2 cellular contexts compared by ENCODE assay signal in the genomic region with DNA sequence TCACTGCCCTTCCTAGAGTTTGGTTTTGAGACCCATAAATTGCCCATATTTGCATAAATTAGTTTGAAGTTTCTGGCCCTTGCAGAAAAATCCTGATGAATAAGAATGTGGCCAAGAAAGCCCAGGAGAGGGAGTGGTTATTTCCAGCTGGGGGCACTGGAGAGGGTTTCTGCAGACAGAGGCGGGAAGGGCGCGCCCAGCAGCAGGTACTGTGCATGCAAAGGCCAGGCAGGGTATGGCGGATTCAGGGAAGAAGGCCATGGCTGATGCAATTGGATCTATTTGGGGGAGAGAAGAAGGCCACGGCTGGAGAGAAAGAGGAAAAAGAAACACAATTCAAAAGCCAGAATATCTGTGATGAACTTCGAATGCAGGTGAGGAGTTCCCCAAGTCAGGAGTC.
TF ChIP-seq lines count a peak whose summit lies in the region.

No MANE protein-coding gene starts in this region.

TF ChIP-seq in HepG2, 621 proteins besides CTCF, POLR2A, EP300 and RAD21:
- TF ChIP-seq, protein P1, sequence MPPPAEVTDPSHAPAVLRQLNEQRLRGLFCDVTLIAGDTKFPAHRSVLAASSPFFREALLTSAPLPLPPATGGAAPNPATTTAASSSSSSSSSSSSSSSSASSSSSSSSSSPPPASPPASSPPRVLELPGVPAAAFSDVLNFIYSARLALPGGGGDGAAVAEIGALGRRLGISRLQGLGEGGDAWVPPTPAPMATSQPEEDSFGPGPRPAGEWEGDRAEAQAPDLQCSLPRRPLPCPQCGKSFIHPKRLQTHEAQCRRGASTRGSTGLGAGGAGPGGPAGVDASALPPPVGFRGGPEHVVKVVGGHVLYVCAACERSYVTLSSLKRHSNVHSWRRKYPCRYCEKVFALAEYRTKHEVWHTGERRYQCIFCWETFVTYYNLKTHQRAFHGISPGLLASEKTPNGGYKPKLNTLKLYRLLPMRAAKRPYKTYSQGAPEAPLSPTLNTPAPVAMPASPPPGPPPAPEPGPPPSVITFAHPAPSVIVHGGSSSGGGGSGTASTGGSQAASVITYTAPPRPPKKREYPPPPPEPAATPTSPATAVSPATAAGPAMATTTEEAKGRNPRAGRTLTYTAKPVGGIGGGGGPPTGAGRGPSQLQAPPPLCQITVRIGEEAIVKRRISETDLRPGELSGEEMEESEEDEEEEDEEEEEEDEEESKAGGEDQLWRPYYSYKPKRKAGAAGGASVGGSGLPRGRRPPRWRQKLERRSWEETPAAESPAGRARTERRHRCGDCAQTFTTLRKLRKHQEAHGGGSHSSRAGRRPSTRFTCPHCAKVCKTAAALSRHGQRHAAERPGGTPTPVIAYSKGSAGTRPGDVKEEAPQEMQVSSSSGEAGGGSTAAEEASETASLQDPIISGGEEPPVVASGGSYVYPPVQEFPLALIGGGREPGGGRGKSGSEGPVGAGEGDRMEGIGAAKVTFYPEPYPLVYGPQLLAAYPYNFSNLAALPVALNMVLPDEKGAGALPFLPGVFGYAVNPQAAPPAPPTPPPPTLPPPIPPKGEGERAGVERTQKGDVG (CRISPR knock-in tag; IDR thresholded peaks at IDR 0.05; ENCODE audit: borderline replicate concordance), result 0 out of 2 replicates have a peak, but pooled peaks have one; percentile 64
- TF ChIP-seq ZBTB8A (CRISPR knock-in tag; IDR thresholded peaks at IDR 0.05; ENCODE audit: borderline replicate concordance, low read depth) (no peak), ZNF687 (CRISPR knock-in tag; IDR thresholded peaks at IDR 0.05) (peak; percentile 43), ZNF781 (CRISPR knock-in tag; IDR thresholded peaks at IDR 0.05; ENCODE audit: borderline replicate concordance, not compliant biosample characterization) (no peak), ZBTB33 (CRISPR knock-in tag; IDR thresholded peaks at IDR 0.05) (peak; percentile 97), LRRFIP1 (CRISPR knock-in tag; conservative IDR thresholded peaks at IDR 0.05) (no peak), FLYWCH1 (CRISPR knock-in tag; IDR thresholded peaks at IDR 0.05) (no peak), SIN3B (IDR thresholded peaks at IDR 0.05; ENCODE audit: low read length) (no peak), CEBPG (CRISPR knock-in tag; IDR thresholded peaks at IDR 0.05) (0 out of 2 replicates have a peak, but pooled peaks have one; percentile 26), SP4 (CRISPR knock-in tag; IDR thresholded peaks at IDR 0.05) (0 out of 2 replicates have a peak, but pooled peaks have one; percentile 32), ZBTB1 (CRISPR knock-in tag; IDR thresholded peaks at IDR 0.05; ENCODE audit: borderline replicate concordance) (no peak)
TF ChIP-seq in HepG2: peak in this region for 5.

TF ChIP-seq in WTC11, 78 proteins besides CTCF, POLR2A, EP300 and RAD21:
- TF ChIP-seq HMGA2 (CRISPR knock-in tag; IDR thresholded peaks at IDR 0.05) (no peak), PRRX2 (CRISPR knock-in tag; IDR thresholded peaks at IDR 0.05) (no peak), ZNF121 (CRISPR knock-in tag; IDR thresholded peaks at IDR 0.05) (no peak), ZNF232 (CRISPR knock-in tag; IDR thresholded peaks at IDR 0.05) (no peak), ZNF425 (CRISPR knock-in tag; conservative IDR thresholded peaks at IDR 0.05) (no peak), JUN (CRISPR knock-in tag; IDR thresholded peaks at IDR 0.05) (no peak), RORB (CRISPR knock-in tag; IDR thresholded peaks at IDR 0.05) (no peak), PREB (CRISPR knock-in tag; IDR thresholded peaks at IDR 0.05; ENCODE audit: borderline replicate concordance) (no peak), ZNF416 (CRISPR knock-in tag; IDR thresholded peaks at IDR 0.05) (no peak), HMGXB4 (CRISPR knock-in tag; IDR thresholded peaks at IDR 0.05) (no peak), SMAD4 (CRISPR knock-in tag; IDR thresholded peaks at IDR 0.05) (no peak), NFE2L1 (CRISPR knock-in tag; IDR thresholded peaks at IDR 0.05) (no peak), SP1 (CRISPR knock-in tag; conservative IDR thresholded peaks at IDR 0.05) (no peak), E2F1 (CRISPR knock-in tag; IDR thresholded peaks at IDR 0.05) (no peak)
- TF ChIP-seq, protein P2, sequence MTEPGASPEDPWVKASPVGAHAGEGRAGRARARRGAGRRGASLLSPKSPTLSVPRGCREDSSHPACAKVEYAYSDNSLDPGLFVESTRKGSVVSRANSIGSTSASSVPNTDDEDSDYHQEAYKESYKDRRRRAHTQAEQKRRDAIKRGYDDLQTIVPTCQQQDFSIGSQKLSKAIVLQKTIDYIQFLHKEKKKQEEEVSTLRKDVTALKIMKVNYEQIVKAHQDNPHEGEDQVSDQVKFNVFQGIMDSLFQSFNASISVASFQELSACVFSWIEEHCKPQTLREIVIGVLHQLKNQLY (CRISPR knock-in tag; IDR thresholded peaks at IDR 0.05), result no peak
- TF ChIP-seq, protein P3, sequence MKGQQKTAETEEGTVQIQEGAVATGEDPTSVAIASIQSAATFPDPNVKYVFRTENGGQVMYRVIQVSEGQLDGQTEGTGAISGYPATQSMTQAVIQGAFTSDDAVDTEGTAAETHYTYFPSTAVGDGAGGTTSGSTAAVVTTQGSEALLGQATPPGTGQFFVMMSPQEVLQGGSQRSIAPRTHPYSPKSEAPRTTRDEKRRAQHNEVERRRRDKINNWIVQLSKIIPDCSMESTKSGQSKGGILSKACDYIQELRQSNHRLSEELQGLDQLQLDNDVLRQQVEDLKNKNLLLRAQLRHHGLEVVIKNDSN (CRISPR knock-in tag; IDR thresholded peaks at IDR 0.05), result no peak
- TF ChIP-seq, protein P4, sequence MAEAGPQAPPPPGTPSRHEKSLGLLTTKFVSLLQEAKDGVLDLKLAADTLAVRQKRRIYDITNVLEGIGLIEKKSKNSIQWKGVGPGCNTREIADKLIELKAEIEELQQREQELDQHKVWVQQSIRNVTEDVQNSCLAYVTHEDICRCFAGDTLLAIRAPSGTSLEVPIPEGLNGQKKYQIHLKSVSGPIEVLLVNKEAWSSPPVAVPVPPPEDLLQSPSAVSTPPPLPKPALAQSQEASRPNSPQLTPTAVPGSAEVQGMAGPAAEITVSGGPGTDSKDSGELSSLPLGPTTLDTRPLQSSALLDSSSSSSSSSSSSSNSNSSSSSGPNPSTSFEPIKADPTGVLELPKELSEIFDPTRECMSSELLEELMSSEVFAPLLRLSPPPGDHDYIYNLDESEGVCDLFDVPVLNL (CRISPR knock-in tag; IDR thresholded peaks at IDR 0.05; ENCODE audit: borderline replicate concordance, low read depth), result no peak
- TF ChIP-seq, protein P5, sequence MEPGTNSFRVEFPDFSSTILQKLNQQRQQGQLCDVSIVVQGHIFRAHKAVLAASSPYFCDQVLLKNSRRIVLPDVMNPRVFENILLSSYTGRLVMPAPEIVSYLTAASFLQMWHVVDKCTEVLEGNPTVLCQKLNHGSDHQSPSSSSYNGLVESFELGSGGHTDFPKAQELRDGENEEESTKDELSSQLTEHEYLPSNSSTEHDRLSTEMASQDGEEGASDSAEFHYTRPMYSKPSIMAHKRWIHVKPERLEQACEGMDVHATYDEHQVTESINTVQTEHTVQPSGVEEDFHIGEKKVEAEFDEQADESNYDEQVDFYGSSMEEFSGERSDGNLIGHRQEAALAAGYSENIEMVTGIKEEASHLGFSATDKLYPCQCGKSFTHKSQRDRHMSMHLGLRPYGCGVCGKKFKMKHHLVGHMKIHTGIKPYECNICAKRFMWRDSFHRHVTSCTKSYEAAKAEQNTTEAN (CRISPR knock-in tag; IDR thresholded peaks at IDR 0.05), result no peak
- TF ChIP-seq, protein P6, sequence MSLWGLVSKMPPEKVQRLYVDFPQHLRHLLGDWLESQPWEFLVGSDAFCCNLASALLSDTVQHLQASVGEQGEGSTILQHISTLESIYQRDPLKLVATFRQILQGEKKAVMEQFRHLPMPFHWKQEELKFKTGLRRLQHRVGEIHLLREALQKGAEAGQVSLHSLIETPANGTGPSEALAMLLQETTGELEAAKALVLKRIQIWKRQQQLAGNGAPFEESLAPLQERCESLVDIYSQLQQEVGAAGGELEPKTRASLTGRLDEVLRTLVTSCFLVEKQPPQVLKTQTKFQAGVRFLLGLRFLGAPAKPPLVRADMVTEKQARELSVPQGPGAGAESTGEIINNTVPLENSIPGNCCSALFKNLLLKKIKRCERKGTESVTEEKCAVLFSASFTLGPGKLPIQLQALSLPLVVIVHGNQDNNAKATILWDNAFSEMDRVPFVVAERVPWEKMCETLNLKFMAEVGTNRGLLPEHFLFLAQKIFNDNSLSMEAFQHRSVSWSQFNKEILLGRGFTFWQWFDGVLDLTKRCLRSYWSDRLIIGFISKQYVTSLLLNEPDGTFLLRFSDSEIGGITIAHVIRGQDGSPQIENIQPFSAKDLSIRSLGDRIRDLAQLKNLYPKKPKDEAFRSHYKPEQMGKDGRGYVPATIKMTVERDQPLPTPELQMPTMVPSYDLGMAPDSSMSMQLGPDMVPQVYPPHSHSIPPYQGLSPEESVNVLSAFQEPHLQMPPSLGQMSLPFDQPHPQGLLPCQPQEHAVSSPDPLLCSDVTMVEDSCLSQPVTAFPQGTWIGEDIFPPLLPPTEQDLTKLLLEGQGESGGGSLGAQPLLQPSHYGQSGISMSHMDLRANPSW (CRISPR knock-in tag; conservative IDR thresholded peaks at IDR 0.05; ENCODE audit: low read depth), result no peak
